26 cellular contexts compared by ENCODE assay signal in genomic region chr3:58251653-58252052, GRCh38. TPM values are rescaled to one million over a fixed set of nuclear protein-coding genes. Genes with fewer than 3 reads are reported as not detected.
A peak's percentile ranks its signal among the peaks of the same experiment; 100 is the strongest.
DNase-seq lines count a peak whose midpoint lies in the region; ATAC-seq and TF ChIP-seq lines count a peak whose summit lies in the region.
"Had no signal": no experiment of that assay in that cellular context is flagged by ENCODE, and none has a peak within 500 bp of the region (broad histone marks: within the 10 kb centered on the region; RNA-seq: fewer than 3 reads in every experiment).

No MANE protein-coding gene starts in this region.

- CTCF ChIA-PET in HEK293 (lab: Yijun Ruan, JAX): no interaction called here

- H3K4me1 ChIP-seq in HEK293 (ENCODE audit: control insufficient read depth, insufficient read depth, low read length): peaks cover 4% of the 10 kb centered on the region

- H3K9me3 ChIP-seq in HEK293 (ENCODE audit: control insufficient read depth, insufficient read depth, low read depth, low read length): no peaks in the 10 kb centered on the region

- no peak for TF ChIP-seq CTCF in HEK293 (tag by site-specific recombination; IDR thresholded peaks at IDR 0.05)
- no peak for TF ChIP-seq CTCF in astrocyte of the spinal cord (IDR thresholded peaks at IDR 0.05; ENCODE audit: low read depth, low read length)
- no peak for TF ChIP-seq CTCF in omental fat pad (IDR thresholded peaks at IDR 0.05)
- TF ChIP-seq CTCF in GM13977 (IDR thresholded peaks at IDR 0.05; ENCODE audit: extremely low read depth, insufficient read depth, missing control alignments): no peak

- POLR2A ChIA-PET in HEK293 (lab: Yijun Ruan, JAX): no interaction called here

- peak; percentile 49 for DNase-seq in DMS79 (lab: John Stamatoyannopoulos, UW)
- peak; percentile 7 for DNase-seq in astrocyte of the spinal cord (ENCODE audit: low read depth, low spot score)
- DNase-seq in omental fat pad (ENCODE audit: low spot score): no peak
- no peak for DNase-seq in GM13977 (ENCODE audit: low spot score)
- DNase-seq: activated CD4-positive, alpha-beta T cell treated with anti-CD3 and anti-CD28 coated beads for 1 hour; activated CD8-positive, alpha-beta T cell treated with anti-CD3 and anti-CD28 coated beads for 36 hours; activated effector memory CD4-positive, alpha-beta T cell treated with Interleukin-2 at 50 U/mL for 16 hours; Calu3; effector CD8-positive, alpha-beta T cell; EL; mesendoderm; naive B cell; NCI-H187 treated with DMSO at 0.1 percent for 48 hours; NCI-H510A treated with DMSO at 0.1 percent for 48 hours; SIG-M5 had no signal

- H3K27ac ChIP-seq in HEK293 (ENCODE audit: extremely low read depth, low read depth, low read length): no peak overlapping the region
- H3K27ac ChIP-seq: C4-2B, hepatocyte had no signal

- in situ Hi-C loops in astrocyte of the spinal cord (cut with HindIII; ENCODE audit: low sequenced_read_pairs): no loop called here
- in situ Hi-C loops in GM13977 (cut with MboI; ENCODE audit: low pct_unique_long_range_greater_than_20kb, low sequenced_read_pairs, unreplicated experiment): no loop called here

- no peaks in the 10 kb centered on the region; a peak in 1 of 3 replicates for H3K36me3 ChIP-seq in HEK293 (ENCODE audit: control insufficient read depth in 2 of 2, insufficient read depth in 1 of 2, low read length in 2 of 2)

- peak; percentile 34 for ATAC-seq in omental fat pad (ENCODE audit: low FRiP score)
- ATAC-seq in HG03039 (IDR thresholded peaks at IDR 0.05; ENCODE audit: unreplicated experiment): no peak
- no peak for ATAC-seq in GM19467 (IDR thresholded peaks at IDR 0.05; ENCODE audit: unreplicated experiment)
- ATAC-seq: activated CD8-positive, alpha-beta T cell treated with anti-CD3 and anti-CD28 coated beads for 36 hours; Panc1; sciatic nerve had no signal

- H3K4me3 ChIP-seq in HEK293 (ENCODE audit: low read depth, low read length): no peak overlapping the region
- H3K4me3 ChIP-seq in astrocyte of the spinal cord (ENCODE audit: low read depth, low read length): no peak overlapping the region
- H3K4me3 ChIP-seq: hepatocyte had no signal

TF ChIP-seq in HEK293, 187 proteins besides CTCF, POLR2A, EP300 and RAD21 (continues in another document):
- no peak for TF ChIP-seq ZNF549 (tag by site-specific recombination; IDR thresholded peaks at IDR 0.05)
- TF ChIP-seq ZSCAN18 (tag by site-specific recombination; IDR thresholded peaks at IDR 0.05): no peak
- no peak for TF ChIP-seq ZNF473 (tag by site-specific recombination; IDR thresholded peaks at IDR 0.05)
- TF ChIP-seq ZNF350 (tag by site-specific recombination; IDR thresholded peaks at IDR 0.05): no peak
- TF ChIP-seq ZIC2 (tag by site-specific recombination; IDR thresholded peaks at IDR 0.05): peak; percentile 83
- no peak for TF ChIP-seq ZBTB20 (tag by site-specific recombination; IDR thresholded peaks at IDR 0.05)
- TF ChIP-seq ZSCAN23 (tag by site-specific recombination; IDR thresholded peaks at IDR 0.05): no peak
- 0 out of 2 replicates have a peak, but pooled peaks have one; percentile 29 for TF ChIP-seq ZNF335 (tag by site-specific recombination; conservative IDR thresholded peaks at IDR 0.05)
- no peak for TF ChIP-seq SCRT1 (tag by site-specific recombination; IDR thresholded peaks at IDR 0.05; ENCODE audit: borderline replicate concordance)
- no peak for TF ChIP-seq HOXC10 (CRISPR knock-in tag; IDR thresholded peaks at IDR 0.05)
- TF ChIP-seq ZNF221 (tag by site-specific recombination; IDR thresholded peaks at IDR 0.05; ENCODE audit: borderline replicate concordance): no peak
- no peak for TF ChIP-seq ZNF324 (tag by site-specific recombination; IDR thresholded peaks at IDR 0.05)
- no peak for TF ChIP-seq ZNF433 (tag by site-specific recombination; IDR thresholded peaks at IDR 0.05; ENCODE audit: low read depth)
- TF ChIP-seq ZNF202 (tag by site-specific recombination; IDR thresholded peaks at IDR 0.05; ENCODE audit: borderline replicate concordance): no peak
- TF ChIP-seq ZNF37A (tag by site-specific recombination; IDR thresholded peaks at IDR 0.05): no peak
- TF ChIP-seq PBX3 (CRISPR knock-in tag; IDR thresholded peaks at IDR 0.05): no peak
- no peak for TF ChIP-seq ZNF768 (tag by site-specific recombination; IDR thresholded peaks at IDR 0.05)
- no peak for TF ChIP-seq ZNF660 (tag by site-specific recombination; IDR thresholded peaks at IDR 0.05)
- no peak for TF ChIP-seq ZNF548 (tag by site-specific recombination; IDR thresholded peaks at IDR 0.05)
- no peak for TF ChIP-seq PRDM10 (tag by site-specific recombination; IDR thresholded peaks at IDR 0.05)
- no peak for TF ChIP-seq ZSCAN16 (tag by site-specific recombination; IDR thresholded peaks at IDR 0.05)
- no peak for TF ChIP-seq PRDM1 (tag by site-specific recombination; IDR thresholded peaks at IDR 0.05)
- TF ChIP-seq ZNF664 (tag by site-specific recombination; IDR thresholded peaks at IDR 0.05): no peak
- TF ChIP-seq ZNF24 (tag by site-specific recombination; IDR thresholded peaks at IDR 0.05): no peak
- TF ChIP-seq ZNF121 (tag by site-specific recombination; IDR thresholded peaks at IDR 0.05): no peak
- peak; percentile 26; the same call in 1 of the 2 replicates for TF ChIP-seq OSR2 (tag by site-specific recombination; IDR thresholded peaks at IDR 0.05)
- no peak for TF ChIP-seq ZNF558 (tag by site-specific recombination; IDR thresholded peaks at IDR 0.05)
- TF ChIP-seq ZNF701 (tag by site-specific recombination; IDR thresholded peaks at IDR 0.05): no peak
- no peak for TF ChIP-seq ZNF175 (tag by site-specific recombination; IDR thresholded peaks at IDR 0.05)
- no peak for TF ChIP-seq ZNF292 (tag by site-specific recombination; IDR thresholded peaks at IDR 0.05; ENCODE audit: borderline replicate concordance, low read depth)
- TF ChIP-seq SP2 (tag by site-specific recombination; IDR thresholded peaks at IDR 0.05): no peak
- TF ChIP-seq ZNF777 (tag by site-specific recombination; IDR thresholded peaks at IDR 0.05; ENCODE audit: borderline replicate concordance): no peak
- TF ChIP-seq ZNF580 (tag by site-specific recombination; IDR thresholded peaks at IDR 0.05): no peak
- TF ChIP-seq ZNF114 (tag by site-specific recombination; IDR thresholded peaks at IDR 0.05): no peak

RNA-seq across cellular contexts. Expression of gene ABHD6, which starts 14.1 kb away (rescaled TPM):
- total RNA-seq in omental fat pad: 10 to 100 TPM; 19.2 to 31.0 (median 21.5) TPM

RNA-seq across cellular contexts. Expression of gene DNASE1L3, which starts 40.9 kb away (rescaled TPM):
- 10 to 100 TPM in 1 of 4 donors, 1 to 10 TPM in 3; 1.1 to 20.5 (median 3.8) TPM for total RNA-seq in omental fat pad
- total RNA-seq: activated CD8-positive, alpha-beta T cell treated with anti-CD3 and anti-CD28 coated beads for 36 hours; Calu3; chondrocyte; H1; osteocyte; T-helper 1 cell treated with Interleukin-12 subunit alpha and Interleukin-12 subunit beta and Interleukin-4 antibody, amounts not matched to agents 30 ng/mL and 1 ng/mL, for 36 hours had no signal

RNA-seq across cellular contexts. Expression of gene RPP14, which starts 54.4 kb away (rescaled TPM):
- 10 to 100 TPM in 1 of 4 donors, 1 to 10 TPM in 3; 8.1 to 12.5 (median 8.8) TPM for total RNA-seq in omental fat pad

RNA-seq across cellular contexts. Expression of gene HTD2, which starts 54.7 kb away (rescaled TPM):
- 10 to 100 TPM in 2 of 4 donors, 1 to 10 TPM in 2; 8.4 to 12.6 (median 10.4) TPM for total RNA-seq in omental fat pad

Comparison
In these comparisons a context has a peak if more than half of its experiments do, and no peak if none do; other contexts are left out.
1. DNase-seq: peak in DMS79 (single experiment) and astrocyte of the spinal cord (single experiment); none in omental fat pad (single experiment) and GM13977 (single experiment).